Comparison of ENCODE assay signal across 2 cellular contexts in genomic region chr2:685421-685820, GRCh38.
TF ChIP-seq lines count a peak whose summit lies in the region.

No MANE protein-coding gene starts in this region.

TF ChIP-seq in liver, 16 proteins besides CTCF, POLR2A, EP300 and RAD21:
- TF ChIP-seq YY1 (IDR thresholded peaks at IDR 0.05) = no peak
- TF ChIP-seq HNF4A (conservative IDR thresholded peaks at IDR 0.05) = no peak
- TF ChIP-seq NR2F2 (IDR thresholded peaks at IDR 0.05) = no peak
- TF ChIP-seq FOXA1 (IDR thresholded peaks at IDR 0.05) = no peak
- TF ChIP-seq MAX (IDR thresholded peaks at IDR 0.05) = no peak
- no peak for TF ChIP-seq GABPA (IDR thresholded peaks at IDR 0.05 in 1 of 2, conservative IDR thresholded peaks at IDR 0.05 in 1 of 2)
- TF ChIP-seq ATF3 (IDR thresholded peaks at IDR 0.05) = no peak
- TF ChIP-seq REST (IDR thresholded peaks at IDR 0.05) = no peak
- TF ChIP-seq ZBTB33 (IDR thresholded peaks at IDR 0.05) = no peak
- TF ChIP-seq HNF4G (IDR thresholded peaks at IDR 0.05) = no peak
- no peak for TF ChIP-seq TAF1 (conservative IDR thresholded peaks at IDR 0.05)
- TF ChIP-seq EGR1 (IDR thresholded peaks at IDR 0.05; ENCODE audit: low read depth in 2 of 2) = no peak
- TF ChIP-seq JUND (IDR thresholded peaks at IDR 0.05) = no peak
- TF ChIP-seq SP1 (IDR thresholded peaks at IDR 0.05) = no peak
- no peak for TF ChIP-seq RXRA (IDR thresholded peaks at IDR 0.05)
- no peak for TF ChIP-seq FOXA2 (IDR thresholded peaks at IDR 0.05)

TF ChIP-seq in HepG2, 621 proteins besides CTCF, POLR2A, EP300 and RAD21:
- TF ChIP-seq NONO (IDR thresholded peaks at IDR 0.05) (no peak), NONO (CRISPR knock-in tag; conservative IDR thresholded peaks at IDR 0.05) (no peak), SATB2 (CRISPR knock-in tag; IDR thresholded peaks at IDR 0.05) (no peak), ZFAT (CRISPR knock-in tag; conservative IDR thresholded peaks at IDR 0.05) (no peak), MXD4 (CRISPR knock-in tag; IDR thresholded peaks at IDR 0.05) (no peak), ZNF7 (CRISPR knock-in tag; IDR thresholded peaks at IDR 0.05) (no peak), KMT2A (CRISPR knock-in tag; IDR thresholded peaks at IDR 0.05) (no peak), RXRB (CRISPR knock-in tag; IDR thresholded peaks at IDR 0.05; ENCODE audit: borderline replicate concordance) (no peak), ZFP41 (CRISPR knock-in tag; IDR thresholded peaks at IDR 0.05; ENCODE audit: borderline replicate concordance) (no peak)
